Comparison of ENCODE assay signal across 17 cellular contexts in the genomic region with DNA sequence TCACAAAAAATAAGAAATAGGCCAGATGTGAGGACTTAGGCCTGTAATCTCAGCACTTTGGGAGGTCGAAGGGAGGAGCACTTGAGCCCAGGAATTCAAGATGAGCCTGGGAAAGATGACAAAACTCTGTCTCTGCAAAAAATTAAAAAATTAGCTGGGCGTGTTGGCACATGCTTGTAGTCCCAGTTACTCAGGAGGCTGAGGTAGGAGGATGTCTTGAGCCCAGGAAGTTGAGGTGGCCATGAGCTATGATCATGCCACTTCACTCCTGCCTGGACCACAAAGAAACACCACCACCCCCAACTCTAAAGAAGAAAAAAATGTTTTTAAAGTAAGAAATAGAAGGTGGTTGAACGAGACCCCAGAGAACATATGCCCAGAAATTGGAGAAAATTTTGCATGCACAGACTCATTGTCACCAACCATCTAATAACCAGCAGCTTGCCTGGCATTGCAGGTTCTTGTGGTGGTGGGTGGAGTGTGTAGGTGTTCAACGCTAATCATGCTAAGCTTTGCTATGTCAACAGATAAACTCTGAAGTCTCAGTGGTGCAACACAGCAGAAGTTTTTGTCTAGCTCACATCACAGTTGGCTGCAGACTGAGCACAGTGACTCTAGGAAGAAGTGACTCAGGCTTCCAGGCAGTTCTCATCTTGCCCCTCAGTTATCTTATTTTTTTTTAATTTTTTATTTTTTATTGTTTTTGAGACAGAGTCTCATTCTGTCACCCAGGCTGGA. TPM values are rescaled to one million over a fixed set of nuclear protein-coding genes. Genes with fewer than 3 reads are reported as not detected.
DNase-seq lines count a peak whose midpoint lies in the region; ATAC-seq and TF ChIP-seq lines count a peak whose summit lies in the region.
"Had no signal": no experiment of that assay in that cellular context is flagged by ENCODE, and none has a peak within 500 bp of the region (broad histone marks: within the 10 kb centered on the region; RNA-seq: fewer than 3 reads in every experiment).

No MANE protein-coding gene starts in this region.

- H3K9me3 Mint-ChIP-seq in T-helper 2 cell treated with Interferon-gamma antibody and Interleukin-4, amounts not matched to agents 5 μg/mL and 100 μg/mL, for 36 hours: peaks cover 6% of the 10 kb centered on the region
- peaks cover 7% of the 10 kb centered on the region in 2 donors for H3K9me3 Mint-ChIP-seq in activated naive CD4-positive, alpha-beta T cell treated with anti-CD3 and anti-CD28 coated beads, Interleukin-2, amount 50 U/mL, for 72 hours
- no peaks in the 10 kb centered on the region for H3K9me3 Mint-ChIP-seq in natural killer cell

- H3K27me3 ChIP-seq in colonic mucosa: no peaks in the 10 kb centered on the region

- H3K27me3 Mint-ChIP-seq in T-helper 2 cell treated with Interferon-gamma antibody and Interleukin-4, amounts not matched to agents 5 μg/mL and 100 μg/mL, for 36 hours (ENCODE audit: low read depth): no peaks in the 10 kb centered on the region
- H3K27me3 Mint-ChIP-seq in natural killer cell (ENCODE audit: low read depth in 2 of 2): no peaks in the 10 kb centered on the region

- TF ChIP-seq CTCF in natural killer cell (IDR thresholded peaks at IDR 0.05): no peak
- TF ChIP-seq CTCF in colonic mucosa (IDR thresholded peaks at IDR 0.05): no peak

- no peaks in the 10 kb centered on the region for H3K36me3 ChIP-seq in colonic mucosa

- H3K4me1 ChIP-seq in colonic mucosa: no peaks in the 10 kb centered on the region

- peaks cover 27% of the 10 kb centered on the region for H3K36me3 Mint-ChIP-seq in T-helper 2 cell treated with Interferon-gamma antibody and Interleukin-4, amounts not matched to agents 5 μg/mL and 100 μg/mL, for 36 hours (ENCODE audit: low read depth)
- H3K36me3 Mint-ChIP-seq in activated naive CD4-positive, alpha-beta T cell treated with anti-CD3 and anti-CD28 coated beads, Interleukin-2, amount 50 U/mL, for 72 hours: peaks cover 0 to 22% of the 10 kb centered on the region in 2 donors
- no peaks in the 10 kb centered on the region for H3K36me3 Mint-ChIP-seq in natural killer cell

- peak; percentile 16 to 52 for ATAC-seq in activated naive CD4-positive, alpha-beta T cell treated with anti-CD3 and anti-CD28 coated beads, Interleukin-2, amount 50 U/mL, for 72 hours
- ATAC-seq in natural killer cell: peak in 2 of 3 donors; percentile 51 to 57
- ATAC-seq: K562 had no signal

- peaks cover 55% of the 10 kb centered on the region for H3K4me1 Mint-ChIP-seq in T-helper 2 cell treated with Interferon-gamma antibody and Interleukin-4, amounts not matched to agents 5 μg/mL and 100 μg/mL, for 36 hours (ENCODE audit: low read depth)
- peaks cover 35 to 46% of the 10 kb centered on the region in 2 donors for H3K4me1 Mint-ChIP-seq in natural killer cell
- H3K4me1 Mint-ChIP-seq: nephron progenitor cell had no signal

- intact Hi-C loops in natural killer cell (cut with micrococcal nuclease) (no loop called here), colonic mucosa (cut with DNase I) (no loop called here)

- H3K4me3 ChIP-seq in colonic mucosa: no peak overlapping the region
- H3K4me3 ChIP-seq: K562 had no signal

- H3K27ac Mint-ChIP-seq in T-helper 2 cell treated with Interferon-gamma antibody and Interleukin-4, amounts not matched to agents 5 μg/mL and 100 μg/mL, for 36 hours: no peak overlapping the region
- no peak overlapping the region for H3K27ac Mint-ChIP-seq in activated naive CD4-positive, alpha-beta T cell treated with anti-CD3 and anti-CD28 coated beads, Interleukin-2, amount 50 U/mL, for 72 hours
- peak overlapping the region; percentile 51 to 64 for H3K27ac Mint-ChIP-seq in natural killer cell
- H3K27ac Mint-ChIP-seq: nephron progenitor cell had no signal

- H3K9ac ChIP-seq in colonic mucosa (ENCODE audit: low read depth in 2 of 2, low read length in 2 of 2): no peak overlapping the region

- no peaks in the 10 kb centered on the region for H3K9me3 ChIP-seq in colonic mucosa

- peak; percentile 53 for DNase-seq in activated naive CD4-positive, alpha-beta T cell treated with Interleukin-2 at 50 U/mL for 16 hours
- DNase-seq in activated naive CD4-positive, alpha-beta T cell (lab: John Stamatoyannopoulos, UW): no peak
- DNase-seq in T-helper 2 cell treated with Interferon-gamma antibody and Interleukin-4, amounts not matched to agents 5 μg/mL and 100 μg/mL, for 36 hours (ENCODE audit: low spot score): peak; percentile 51
- peak in 1 of 2 donors; percentile 34 for DNase-seq in activated naive CD4-positive, alpha-beta T cell treated with anti-CD3 and anti-CD28 coated beads, Interleukin-2, amount 50 U/mL, for 72 hours (ENCODE audit: low spot score in 2 of 2)
- no peak for DNase-seq in natural killer cell
- DNase-seq in NCI-H2081 (lab: John Stamatoyannopoulos, UW): no peak
- no peak for DNase-seq in colonic mucosa
- DNase-seq in MV-4-11 (lab: John Stamatoyannopoulos, UW): no peak
- DNase-seq: Calu3, cortex of kidney, glutamatergic neuron, NCI-H1092, nephron progenitor cell, RPMI8226, SW 1271 had no signal

- H3K4me3 Mint-ChIP-seq in T-helper 2 cell treated with Interferon-gamma antibody and Interleukin-4, amounts not matched to agents 5 μg/mL and 100 μg/mL, for 36 hours: no peak overlapping the region
- peak overlapping the region; percentile 21 for H3K4me3 Mint-ChIP-seq in natural killer cell
- H3K4me3 Mint-ChIP-seq: nephron progenitor cell had no signal

- H3K27ac ChIP-seq in colonic mucosa: no peak overlapping the region
- H3K27ac ChIP-seq: HL-60 had no signal

RNA-seq across cellular contexts. Expression of a gene that starts 18.6 kb away (rescaled TPM):
- total RNA-seq in activated naive CD4-positive, alpha-beta T cell treated with anti-CD3 and anti-CD28 coated beads, Interleukin-2, amount 50 U/mL, for 72 hours: 10 to 100 TPM; 26.1 to 50.0 TPM
- 100 to 1,000 TPM; 492 to 756 (median 664) TPM for total RNA-seq in natural killer cell
- 1 to 10 TPM; 1.8 to 4.9 TPM for total RNA-seq in colonic mucosa

Comparison
In these comparisons a context has a peak if more than half of its experiments do, and no peak if none do; other contexts are left out.
1. DNase-seq: peak in activated naive CD4-positive, alpha-beta T cell treated with Interleukin-2 at 50 U/mL for 16 hours (single experiment) and T-helper 2 cell treated with Interferon-gamma antibody and Interleukin-4, amounts not matched to agents 5 μg/mL and 100 μg/mL, for 36 hours (single experiment); none in activated naive CD4-positive, alpha-beta T cell (0 of 4), natural killer cell (single experiment), NCI-H2081 (0 of 2), colonic mucosa (single experiment) and MV-4-11 (single experiment).
2. H3K27ac Mint-ChIP-seq: peak in natural killer cell (2 of 2); none in T-helper 2 cell treated with Interferon-gamma antibody and Interleukin-4, amounts not matched to agents 5 μg/mL and 100 μg/mL, for 36 hours (single experiment) and activated naive CD4-positive, alpha-beta T cell treated with anti-CD3 and anti-CD28 coated beads, Interleukin-2, amount 50 U/mL, for 72 hours (0 of 2).
3. RNA of a gene that starts 18.6 kb away (total RNA-seq): 492 to 756 TPM in natural killer cell; 26.1 to 50.0 TPM in activated naive CD4-positive, alpha-beta T cell treated with anti-CD3 and anti-CD28 coated beads, Interleukin-2, amount 50 U/mL, for 72 hours and 1.8 to 4.9 TPM in colonic mucosa; every median in the first group is over 4 times any median in the second.